Comparison of ENCODE assay signal across 1 cellular context in genomic region chr2:241671457-241672240, GRCh38.
TF ChIP-seq lines count a peak whose summit lies in the region.

No MANE protein-coding gene starts in this region.

TF ChIP-seq in HepG2, 621 proteins besides CTCF, POLR2A, EP300 and RAD21:
- no peak for TF ChIP-seq ZNF318 (CRISPR knock-in tag; IDR thresholded peaks at IDR 0.05)
- no peak for TF ChIP-seq SP4 (CRISPR knock-in tag; IDR thresholded peaks at IDR 0.05)
- TF ChIP-seq ZBTB33 (CRISPR knock-in tag; IDR thresholded peaks at IDR 0.05), result peak; percentile 81
